Comparison of ENCODE assay signal across 23 cellular contexts in genomic region chr12:21521541-21521940, GRCh38. TPM values are rescaled to one million over a fixed set of nuclear protein-coding genes. Genes with fewer than 3 reads are reported as not detected.
"Had no signal": no experiment of that assay in that cellular context is flagged by ENCODE, and none has a peak within 500 bp of the region (broad histone marks: within the 10 kb centered on the region; RNA-seq: fewer than 3 reads in every experiment).

No MANE protein-coding gene starts in this region.

- H3K4me1 ChIP-seq: left lung, lower lobe of right lung, parathyroid adenoma, right atrium auricular region, tibial nerve, vagina had no signal

- ATAC-seq: left colon; left lung; lower lobe of right lung; naive thymus-derived CD8-positive, alpha-beta T cell; right lobe of liver; stimulated activated memory B cell treated with anti-CD40 and anti-IgM and Interleukin-4, amounts not matched to agents 10 μg/mL and 1 μg/mL and 100 μg/mL, for 72 hours; stimulated activated naive CD8-positive, alpha-beta T cell treated with anti-CD3 and anti-CD28 coated beads, Interleukin-15, amount 100 ng/mL, for 72 hours had no signal

- H3K9me3 ChIP-seq: left lung, lower lobe of right lung, right atrium auricular region, right lobe of liver, tibial nerve, vagina had no signal

- H3K27ac ChIP-seq: left lung, lower lobe of right lung, parathyroid adenoma, right atrium auricular region, right lobe of liver, tibial nerve, vagina had no signal

- H3K27me3 ChIP-seq: right atrium auricular region, right lobe of liver, vagina had no signal

- DNase-seq: immature natural killer cell; kidney; left colon; left lung; lower lobe of right lung; mammary epithelial cell; mesenchymal stem cell; naive thymus-derived CD8-positive, alpha-beta T cell; nucleus accumbens; right lobe of liver; stimulated activated CD4-positive, alpha-beta T cell treated with anti-CD3 and anti-CD28 coated beads, Interleukin-1b, Interleukin-23, amount 100 ng/mL, for 48 hours; stimulated activated CD4-positive, alpha-beta T cell treated with anti-CD3 and anti-CD28 coated beads, Interleukin-2, amount 100 ng/mL, for 48 hours; stimulated activated CD4-positive, alpha-beta T cell treated with anti-CD3 and anti-CD28 coated beads, Interleukin-4, amount 100 ng/mL, for 4 hours; stimulated activated CD8-positive, alpha-beta memory T cell treated with anti-CD3 and anti-CD28 coated beads, Interleukin-4, amount 100 ng/mL, for 48 hours; stimulated activated naive CD4-positive, alpha-beta T cell treated with Interleukin-2 at 50 U/mL for 16 hours; stimulated activated naive CD8-positive, alpha-beta T cell treated with anti-CD3 and anti-CD28 coated beads, Interleukin-15, amount 100 ng/mL, for 72 hours; substantia nigra had no signal

- H3K36me3 ChIP-seq: right lobe of liver, vagina had no signal

- H3K4me3 ChIP-seq: left lung, lower lobe of right lung, right atrium auricular region, right lobe of liver, smooth muscle cell, tibial nerve, vagina had no signal

RNA-seq across cellular contexts. Expression of gene SPX, which starts 4.6 kb away (rescaled TPM):
- total RNA-seq: left colon, vagina had no signal
